Comparison of ENCODE assay signal across 29 cellular contexts in the genomic region with DNA sequence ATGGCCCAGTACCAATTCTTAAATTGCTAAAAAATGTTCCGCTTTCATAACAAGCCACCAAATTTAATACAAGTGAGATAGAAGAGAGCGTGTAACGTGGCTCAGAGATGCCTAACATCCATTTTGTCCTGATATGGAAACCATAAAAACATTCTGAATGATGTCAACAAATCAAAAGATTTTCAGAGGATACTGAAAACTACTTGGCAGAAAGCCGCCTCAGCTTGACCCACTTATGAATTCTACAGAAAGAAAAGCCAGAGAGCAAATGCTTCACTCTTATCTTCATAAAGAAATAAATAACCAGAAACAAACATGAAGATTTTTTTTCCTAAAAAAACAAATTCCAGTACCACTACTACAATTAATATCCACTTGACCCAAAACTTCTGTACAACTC.
"Had no signal": no experiment of that assay in that cellular context is flagged by ENCODE, and none has a peak within 500 bp of the region (broad histone marks: within the 10 kb centered on the region; RNA-seq: fewer than 3 reads in every experiment).

No MANE protein-coding gene starts in this region.

- FAIRE-seq: endometrium, endothelial cell of umbilical vein, frontal cortex had no signal

- H3K4me3 ChIP-seq: colonic mucosa, coronary artery, dorsolateral prefrontal cortex, esophagus muscularis mucosa, esophagus squamous epithelium, gastrocnemius medialis, gastroesophageal sphincter, heart left ventricle, heart right ventricle, hepatocyte had no signal

- H3K9me3 ChIP-seq: colonic mucosa, esophagus muscularis mucosa, esophagus squamous epithelium, gastrocnemius medialis, gastroesophageal sphincter had no signal

- ATAC-seq: effector memory CD8-positive, alpha-beta T cell; esophagus mucosa; foreskin keratinocyte; gastrocnemius medialis; gastroesophageal sphincter; heart left ventricle; heart right ventricle had no signal

- H3K4me1 ChIP-seq: colonic mucosa, esophagus squamous epithelium, foreskin keratinocyte, gastrocnemius medialis had no signal

- H3K27me3 ChIP-seq: colonic mucosa, dorsolateral prefrontal cortex, esophagus muscularis mucosa, esophagus squamous epithelium, foreskin keratinocyte, gastrocnemius medialis, gastroesophageal sphincter, heart left ventricle, heart right ventricle, hepatocyte had no signal

- H3K36me3 ChIP-seq: colonic mucosa had no signal

- DNase-seq: colonic mucosa; cortex of kidney; dermis blood vessel endothelial cell; dorsolateral prefrontal cortex; effector CD4-positive, alpha-beta T cell; effector CD8-positive, alpha-beta T cell; effector memory CD4-positive, alpha-beta T cell; effector memory CD8-positive, alpha-beta T cell; endodermal cell; erythroblast; esophagus squamous epithelium; foreskin fibroblast; foreskin keratinocyte; foreskin melanocyte; gastrocnemius medialis; glutamatergic neuron; head of caudate nucleus; heart left ventricle; heart right ventricle; hippocampal formation had no signal

- H3K27ac ChIP-seq: colonic mucosa, coronary artery, dorsolateral prefrontal cortex, epithelial cell of prostate, esophagus muscularis mucosa, esophagus squamous epithelium, foreskin keratinocyte, gastrocnemius medialis, gastroesophageal sphincter, heart left ventricle, hepatocyte had no signal
